35 cellular contexts compared by ENCODE assay signal in genomic region chr5:17288570-17288969, GRCh38.
DNase-seq lines count a peak whose midpoint lies in the region; ATAC-seq, FAIRE-seq and TF ChIP-seq lines count a peak whose summit lies in the region.
"Had no signal": no experiment of that assay in that cellular context is flagged by ENCODE, and none has a peak within 500 bp of the region (broad histone marks: within the 10 kb centered on the region; RNA-seq: fewer than 3 reads in every experiment).

No MANE protein-coding gene starts in this region.

- peaks cover 31% of the 10 kb centered on the region for H3K4me1 Mint-ChIP-seq in Caco-2 (ENCODE audit: low read depth, unreplicated experiment)
- H3K4me1 Mint-ChIP-seq: CD4-positive, alpha-beta memory T cell; CD4-positive, CD25-positive, alpha-beta regulatory T cell; CD8-positive, alpha-beta memory T cell had no signal

- in situ Hi-C loops in SK-MEL-5 (cut with HindIII; ENCODE audit: low pct_unique_long_range_greater_than_20kb, low sequenced_read_pairs) = no loop called here
- in situ Hi-C loops in HepG2 (cut with HindIII; ENCODE audit: extremely low pct_ligation_motif_present, low pct_unique_long_range_greater_than_20kb) = no loop called here

- H3K9me3 ChIP-seq in Caco-2 (peaks cover 3% of the 10 kb centered on the region; the same call in 1 of the 2 replicates), HEK293 (ENCODE audit: control insufficient read depth, insufficient read depth, low read depth, low read length) (no peaks in the 10 kb centered on the region), HepG2 (ENCODE audit: low read length) (no peaks in the 10 kb centered on the region)
- H3K9me3 ChIP-seq: BE2C had no signal

- H3K36me3 ChIP-seq in Caco-2 (ENCODE audit: control insufficient read depth, insufficient read depth, low read length) (no peaks in the 10 kb centered on the region), HEK293 (ENCODE audit: control insufficient read depth in 2 of 2, insufficient read depth in 1 of 2, low read length in 2 of 2) (no peaks in the 10 kb centered on the region), HepG2 (replicated peaks in 1 of 2; ENCODE audit: control insufficient read depth in 1 of 2, insufficient read depth in 2 of 2, low read length in 2 of 2) (no peaks in the 10 kb centered on the region)
- H3K36me3 ChIP-seq: BE2C; BLaER1; BLaER1 treated with 17β-estradiol and CSF1 and Interleukin-3, amounts not matched to agents 10 nM and 100 nM had no signal

- TF ChIP-seq CTCF in Caco-2 (IDR thresholded peaks at IDR 0.05; ENCODE audit: insufficient read depth in 1 of 2, low read depth in 1 of 2, low read length in 1 of 2, severe bottlenecking in 1 of 2, unreplicated experiment in 1 of 2) (no peak), HEK293 (tag by site-specific recombination; IDR thresholded peaks at IDR 0.05) (no peak), VCaP (conservative IDR thresholded peaks at IDR 0.05) (no peak), HepG2 (CRISPR knock-in tag; IDR thresholded peaks at IDR 0.05) (no peak)

- peaks cover 15% of the 10 kb centered on the region for H3K9me3 Mint-ChIP-seq in Caco-2 (ENCODE audit: unreplicated experiment)

- no TSS peak for BruUV-seq in Caco-2 (replicated peaks; lab: Mats Ljungman, UMichigan)
- no TSS peak for BruUV-seq in HepG2 (replicated peaks; lab: Mats Ljungman, UMichigan)

- ATAC-seq in HepG2 (no peak), HG03469 (IDR thresholded peaks at IDR 0.05; ENCODE audit: unreplicated experiment) (no peak)
- ATAC-seq: A549; CD8-positive, alpha-beta T cell had no signal

- H3K9ac ChIP-seq in HepG2 (ENCODE audit: insufficient read depth, low read depth, low read length) = no peak overlapping the region
- H3K9ac ChIP-seq: BLaER1; BLaER1 treated with 17β-estradiol and CSF1 and Interleukin-3, amounts not matched to agents 10 nM and 100 nM had no signal

- intact Hi-C loops in Caco-2 (cut with micrococcal nuclease; ENCODE audit: unreplicated experiment) = no loop called here
- intact Hi-C loops in HepG2 (cut with micrococcal nuclease; ENCODE audit: unreplicated experiment) = no loop called here

- no peak overlapping the region for H3K4me2 ChIP-seq in HepG2 (ENCODE audit: low read depth, low read length)
- H3K4me2 ChIP-seq: A549; BLaER1; BLaER1 treated with 17β-estradiol and CSF1 and Interleukin-3, amounts not matched to agents 10 nM and 100 nM had no signal

- CTCF ChIA-PET in Caco-2 (lab: Charles Lee) = no interaction called here
- CTCF ChIA-PET in HEK293 (lab: Yijun Ruan, JAX) = no interaction called here
- CTCF ChIA-PET in HepG2 (lab: Yijun Ruan, JAX; ENCODE audit: low intra/inter-chr PET ratio, low total read pairs) = no interaction called here

- POLR2A ChIA-PET in Caco-2 (lab: Charles Lee) = no interaction called here
- POLR2A ChIA-PET in HEK293 (lab: Yijun Ruan, JAX) = no interaction called here
- POLR2A ChIA-PET in HepG2 (lab: Yijun Ruan, JAX) = no interaction called here

- H3K4me1 ChIP-seq in Caco-2 = peaks cover 16% of the 10 kb centered on the region
- no peaks in the 10 kb centered on the region for H3K4me1 ChIP-seq in HEK293 (ENCODE audit: control insufficient read depth, insufficient read depth, low read length)
- H3K4me1 ChIP-seq in HepG2 (ENCODE audit: insufficient read depth, low read length) = no peaks in the 10 kb centered on the region
- H3K4me1 ChIP-seq: BE2C had no signal

- no peaks in the 10 kb centered on the region for H4K20me1 ChIP-seq in HepG2 (ENCODE audit: insufficient read depth, low read length)
- H4K20me1 ChIP-seq: BLaER1; BLaER1 treated with 17β-estradiol and CSF1 and Interleukin-3, amounts not matched to agents 10 nM and 100 nM had no signal

- no peak overlapping the region for H3K4me3 ChIP-seq in Caco-2 (ENCODE audit: low read depth, low read length)
- no peak overlapping the region for H3K4me3 ChIP-seq in HEK293 (ENCODE audit: low read depth, low read length)
- no peak overlapping the region for H3K4me3 ChIP-seq in HepG2 (replicated peaks in 1 of 3; ENCODE audit: insufficient read depth in 1 of 3, low read depth in 2 of 3, low read length in 3 of 3)
- H3K4me3 ChIP-seq: A549; BLaER1; BLaER1 treated with 17β-estradiol and CSF1 and Interleukin-3, amounts not matched to agents 10 nM and 100 nM had no signal

- no peak for DNase-seq in Caco-2
- peak; percentile 25 for DNase-seq in SK-MEL-5 (ENCODE audit: low read depth, low spot score)
- no peak for DNase-seq in NCI-H1105 treated with DMSO at 0.1 percent for 48 hours (lab: John Stamatoyannopoulos, UW)
- no peak for DNase-seq in activated CD4-positive, alpha-beta T cell treated with anti-CD3 and anti-CD28 coated beads for 48 hours
- no peak for DNase-seq in HepG2 (ENCODE audit: low spot score)
- DNase-seq: 8988T; ACHN; AML-193; BE2C; C1 segment of cervical spinal cord; Calu3; CD4-positive, alpha-beta memory T cell; CD4-positive, alpha-beta T cell; CD4-positive, CD25-positive, alpha-beta regulatory T cell; CD8-positive, alpha-beta memory T cell; CD8-positive, alpha-beta T cell; DMS 273 treated with DMSO at 0.1 percent for 48 hours; DMS153; DMS53; DMS79; DMS79 treated with DMSO at 0.1 percent for 48 hours; DND-41; EL had no signal

- H3K79me2 ChIP-seq in HepG2 (ENCODE audit: insufficient read depth, low read length) = no peaks in the 10 kb centered on the region

- H3K36me3 Mint-ChIP-seq in Caco-2 (ENCODE audit: insufficient read depth, unreplicated experiment) = peaks cover 15% of the 10 kb centered on the region
- H3K36me3 Mint-ChIP-seq: CD14-positive monocyte; CD4-positive, CD25-positive, alpha-beta regulatory T cell; CD8-positive, alpha-beta T cell had no signal

- TF ChIP-seq RAD21 in HepG2 (CRISPR knock-in tag; IDR thresholded peaks at IDR 0.05) = no peak

- TF ChIP-seq EP300 in HepG2 (IDR thresholded peaks at IDR 0.05; ENCODE audit: low read depth in 2 of 2, low read length in 2 of 2) (no peak), HepG2 (CRISPR knock-in tag; IDR thresholded peaks at IDR 0.05; ENCODE audit: borderline replicate concordance) (no peak)

- no peaks in the 10 kb centered on the region for H3K27me3 Mint-ChIP-seq in Caco-2 (ENCODE audit: insufficient read depth, unreplicated experiment)
- H3K27me3 Mint-ChIP-seq: B cell; CD4-positive, alpha-beta memory T cell; CD4-positive, alpha-beta T cell; CD4-positive, CD25-positive, alpha-beta regulatory T cell; CD8-positive, alpha-beta memory T cell had no signal

- FAIRE-seq in HepG2 (lab: Jason Lieb, UNC) = no peak
- FAIRE-seq: A204.1, A549, D721Med had no signal

- H3K27me3 ChIP-seq in Caco-2 (replicated peaks; ENCODE audit: control insufficient read depth, insufficient read depth, low read length) (no peaks in the 10 kb centered on the region), HepG2 (ENCODE audit: control insufficient read depth in 1 of 2, insufficient read depth in 2 of 2, low read length in 2 of 2) (no peaks in the 10 kb centered on the region; a peak in 1 of 5 replicates)
- H3K27me3 ChIP-seq: BE2C; BLaER1; BLaER1 treated with 17β-estradiol and CSF1 and Interleukin-3, amounts not matched to agents 10 nM and 100 nM had no signal

- H2AFZ ChIP-seq in HepG2 (ENCODE audit: low read length) = no peak overlapping the region

- peak overlapping the region; percentile 77 for H3K27ac Mint-ChIP-seq in Caco-2 (ENCODE audit: unreplicated experiment)
- H3K27ac Mint-ChIP-seq: B cell; CD4-positive, alpha-beta memory T cell; CD4-positive, alpha-beta T cell; CD4-positive, CD25-positive, alpha-beta regulatory T cell; CD8-positive, alpha-beta memory T cell; CD8-positive, alpha-beta T cell had no signal

- H3K27ac ChIP-seq in HEK293 (ENCODE audit: extremely low read depth, low read depth, low read length) (no peak overlapping the region), VCaP (peak overlapping the region; percentile 25; the same call in 1 of the 2 replicates), HepG2 (ENCODE audit: extremely low read length, insufficient read depth, low read length) (no peak overlapping the region)
- H3K27ac ChIP-seq: 22Rv1; BLaER1; BLaER1 treated with 17β-estradiol and CSF1 and Interleukin-3, amounts not matched to agents 10 nM and 100 nM; C4-2B had no signal

- TF ChIP-seq POLR2A in HepG2 (IDR thresholded peaks at IDR 0.05; ENCODE audit: insufficient read depth in 1 of 2, low read depth in 2 of 2, low read length in 2 of 2) = no peak

- peak overlapping the region; percentile 19 for H3K4me3 Mint-ChIP-seq in Caco-2 (ENCODE audit: unreplicated experiment)
- H3K4me3 Mint-ChIP-seq: B cell; CD14-positive monocyte; CD4-positive, alpha-beta memory T cell; CD4-positive, alpha-beta T cell; CD4-positive, CD25-positive, alpha-beta regulatory T cell; CD8-positive, alpha-beta memory T cell; CD8-positive, alpha-beta T cell had no signal

- 0% methylated on average over 3 of the region's 3 CpGs for WGBS in HepG2 (ENCODE audit: low lambda C conversion rate)

TF ChIP-seq in HEK293, 187 proteins besides CTCF, POLR2A, EP300 and RAD21:
- no peak for TF ChIP-seq ZNF48 (tag by site-specific recombination; IDR thresholded peaks at IDR 0.05)
- peak; percentile 87 for TF ChIP-seq SETDB1 (IDR thresholded peaks at IDR 0.05; ENCODE audit: insufficient read length, low read length)

TF ChIP-seq in HepG2, 621 proteins besides CTCF, POLR2A, EP300 and RAD21 (continues in another document):
- TF ChIP-seq BRCA1 (CRISPR knock-in tag; IDR thresholded peaks at IDR 0.05) (no peak), CEBPB (IDR thresholded peaks at IDR 0.05; ENCODE audit: borderline replicate concordance, low read depth, low read length) (no peak), ZNF121 (CRISPR knock-in tag; IDR thresholded peaks at IDR 0.05) (no peak), ATRX (CRISPR knock-in tag; IDR thresholded peaks at IDR 0.05; ENCODE audit: borderline replicate concordance) (no peak), TSC22D2 (CRISPR knock-in tag; IDR thresholded peaks at IDR 0.05; ENCODE audit: borderline replicate concordance) (no peak)
